Comparison of ENCODE assay signal across 20 cellular contexts in the genomic region with DNA sequence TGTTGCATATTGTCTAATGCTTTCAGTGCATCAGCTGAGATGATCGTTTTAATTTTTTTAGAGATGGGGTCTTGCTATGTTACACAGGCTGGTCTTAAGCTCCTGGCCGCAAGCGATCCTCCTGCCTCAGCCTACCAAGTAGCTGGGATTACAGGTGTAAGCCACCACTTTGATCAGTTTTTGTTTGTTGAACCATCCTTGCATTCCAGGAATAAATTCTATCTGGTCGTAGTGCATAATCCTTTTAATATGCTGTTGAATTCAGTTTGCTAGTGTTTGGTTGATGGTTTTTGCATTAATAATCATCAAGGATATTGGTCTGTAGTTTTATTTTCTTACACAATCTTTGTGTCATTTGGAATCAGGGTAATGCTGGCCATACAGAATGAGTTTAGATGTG. TPM values are rescaled to one million over a fixed set of nuclear protein-coding genes. Genes with fewer than 3 reads are reported as not detected.
DNase-seq lines count a peak whose midpoint lies in the region; ATAC-seq and TF ChIP-seq lines count a peak whose summit lies in the region.
"Had no signal": no experiment of that assay in that cellular context is flagged by ENCODE, and none has a peak within 500 bp of the region (broad histone marks: within the 10 kb centered on the region; RNA-seq: fewer than 3 reads in every experiment).

No MANE protein-coding gene starts in this region.

- H3K4me1 Mint-ChIP-seq in endodermal cell: peaks cover 15% of the 10 kb centered on the region

- H3K4me1 ChIP-seq in liver (ENCODE audit: control insufficient read depth in 4 of 4, insufficient read depth in 4 of 4, low read length in 3 of 4): peaks cover 4 to 10% (median 8%) of the 10 kb centered on the region in 4 donors
- peaks cover 0 to 2% (median 0%) of the 10 kb centered on the region in 4 donors for H3K4me1 ChIP-seq in right lobe of liver
- peaks cover 3% of the 10 kb centered on the region for H3K4me1 ChIP-seq in endodermal cell (ENCODE audit: control insufficient read depth, insufficient read depth, low read length)
- peaks cover 4 to 11% of the 10 kb centered on the region in 2 donors for H3K4me1 ChIP-seq in muscle layer of duodenum (ENCODE audit: control insufficient read depth in 1 of 2, insufficient read depth in 2 of 2, low read length in 2 of 2)

- TF ChIP-seq POLR2A in right lobe of liver (IDR thresholded peaks at IDR 0.05): no peak

- H3K9me3 ChIP-seq in liver (ENCODE audit: control insufficient read depth in 4 of 4, low read length in 3 of 4): peaks cover 28 to 59% (median 55%) of the 10 kb centered on the region in 4 donors
- H3K9me3 ChIP-seq in right lobe of liver: peaks cover 0 to 27% (median 8%) of the 10 kb centered on the region in 4 donors
- peaks cover 66% of the 10 kb centered on the region for H3K9me3 ChIP-seq in endodermal cell (ENCODE audit: control insufficient read depth, low read length)
- H3K9me3 ChIP-seq in muscle layer of duodenum (ENCODE audit: control insufficient read depth in 1 of 2, low read length in 2 of 2): peaks cover 46 to 63% of the 10 kb centered on the region in 2 donors

- H3K36me3 Mint-ChIP-seq in endodermal cell (ENCODE audit: low read depth): peaks cover 77% of the 10 kb centered on the region

- intact Hi-C loops in right lobe of liver (cut with DNase I): no loop called here
- intact Hi-C loops in Right ventricle myocardium inferior (cut with DNase I): no loop called here

- H3K27ac Mint-ChIP-seq in endodermal cell: no peak overlapping the region
- H3K27ac Mint-ChIP-seq: CD4-positive, CD25-positive, alpha-beta regulatory T cell had no signal

- H3K9ac ChIP-seq in liver (ENCODE audit: low read depth in 1 of 2, low read length in 2 of 2) (no peak overlapping the region), endodermal cell (ENCODE audit: extremely low read depth, low read length, poor library complexity, severe bottlenecking) (no peak overlapping the region)

- H3K4me3 Mint-ChIP-seq in endodermal cell: no peak overlapping the region

- DNase-seq in right lobe of liver (no peak), endodermal cell (no peak), NCI-H1048 (lab: John Stamatoyannopoulos, UW) (no peak), Right ventricle myocardium inferior (ENCODE audit: missing footprints) (no peak), DMS114 treated with DMSO at 0.1 percent for 48 hours (lab: John Stamatoyannopoulos, UW; ENCODE audit: unreplicated experiment) (no peak)
- DNase-seq: CD4-positive, CD25-positive, alpha-beta regulatory T cell; DMS153; DMS79 treated with DMSO at 0.1 percent for 48 hours; EL; IMR-90; KG1 had no signal

- H3K27me3 Mint-ChIP-seq in endodermal cell (ENCODE audit: insufficient read depth): no peaks in the 10 kb centered on the region
- H3K27me3 Mint-ChIP-seq: CD4-positive, CD25-positive, alpha-beta regulatory T cell had no signal

- no peak for TF ChIP-seq RAD21 in liver (IDR thresholded peaks at IDR 0.05)

- ATAC-seq in right lobe of liver (no peak), HG03469 (IDR thresholded peaks at IDR 0.05; ENCODE audit: unreplicated experiment) (no peak), Right ventricle myocardium inferior (no peak)
- ATAC-seq: HCT116 had no signal

- WGBS in liver: 99% methylated on average over 4 of the region's 4 CpGs
- 87% methylated on average over 3 of the region's 4 CpGs for WGBS in right lobe of liver (ENCODE audit: insufficient coverage, low coverage, low lambda C conversion rate, missing lambda C conversion rate)
- WGBS in endodermal cell (ENCODE audit: insufficient coverage in 1 of 2, insufficient read length in 1 of 2), 2 experiments: 89 to 96% methylated on average over 4 of the region's 4 CpGs

- peaks cover 66% of the 10 kb centered on the region for H3K9me3 Mint-ChIP-seq in endodermal cell

- TF ChIP-seq CTCF in liver (IDR thresholded peaks at IDR 0.05; ENCODE audit: low read depth, low read length, missing input control) (no peak), right lobe of liver (IDR thresholded peaks at IDR 0.05) (no peak), endodermal cell (conservative IDR thresholded peaks at IDR 0.05) (no peak)

- H3K27me3 ChIP-seq in liver (ENCODE audit: control insufficient read depth in 4 of 4, insufficient read depth in 4 of 4, low read length in 3 of 4) (no peaks in the 10 kb centered on the region), right lobe of liver (no peaks in the 10 kb centered on the region), endodermal cell (ENCODE audit: control insufficient read depth, insufficient read depth, low read length, poor library complexity, severe bottlenecking) (no peaks in the 10 kb centered on the region), muscle layer of duodenum (ENCODE audit: low read depth, low read length) (no peaks in the 10 kb centered on the region)

- H3K27ac ChIP-seq in liver (ENCODE audit: low read depth in 1 of 2, low read length in 2 of 2) (no peak overlapping the region), right lobe of liver (no peak overlapping the region), endodermal cell (ENCODE audit: low read depth, low read length) (no peak overlapping the region), muscle layer of duodenum (ENCODE audit: low read length) (no peak overlapping the region)
- H3K27ac ChIP-seq: 22Rv1 had no signal

- H3K36me3 ChIP-seq in liver (ENCODE audit: control insufficient read depth in 4 of 4, insufficient read depth in 3 of 4, low read depth in 1 of 4, low read length in 3 of 4) (peaks cover 19 to 75% (median 62%) of the 10 kb centered on the region in 4 donors), right lobe of liver (peaks cover 0 to 48% (median 18%) of the 10 kb centered on the region in 4 donors), endodermal cell (ENCODE audit: control insufficient read depth, insufficient read depth, low read length) (peaks cover 75% of the 10 kb centered on the region), muscle layer of duodenum (ENCODE audit: control insufficient read depth in 1 of 2, insufficient read depth in 2 of 2, low read length in 2 of 2) (peaks cover 39 to 76% of the 10 kb centered on the region in 2 donors)

- H3K4me3 ChIP-seq in liver (ENCODE audit: low read depth in 1 of 3, low read length in 3 of 3) (peak overlapping the region in 2 of 3 donors; percentile 20 to 39), right lobe of liver (no peak overlapping the region), endodermal cell (ENCODE audit: low read length) (peak overlapping the region; percentile 46), muscle layer of duodenum (ENCODE audit: low read depth in 1 of 2, low read length in 2 of 2) (peak overlapping the region; percentile 12 to 54)

TF ChIP-seq in liver, 16 proteins besides CTCF, POLR2A, EP300 and RAD21 (continues in another document):
- TF ChIP-seq YY1 (IDR thresholded peaks at IDR 0.05) (no peak), FOXA1 (IDR thresholded peaks at IDR 0.05) (no peak), HNF4G (IDR thresholded peaks at IDR 0.05) (no peak), SP1 (IDR thresholded peaks at IDR 0.05) (no peak), TAF1 (conservative IDR thresholded peaks at IDR 0.05) (no peak), NR2F2 (IDR thresholded peaks at IDR 0.05) (no peak), JUND (IDR thresholded peaks at IDR 0.05) (no peak), HNF4A (conservative IDR thresholded peaks at IDR 0.05) (no peak), EGR1 (IDR thresholded peaks at IDR 0.05; ENCODE audit: low read depth in 2 of 2) (no peak)
- TF ChIP-seq, protein P1, sequence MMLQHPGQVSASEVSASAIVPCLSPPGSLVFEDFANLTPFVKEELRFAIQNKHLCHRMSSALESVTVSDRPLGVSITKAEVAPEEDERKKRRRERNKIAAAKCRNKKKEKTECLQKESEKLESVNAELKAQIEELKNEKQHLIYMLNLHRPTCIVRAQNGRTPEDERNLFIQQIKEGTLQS (IDR thresholded peaks at IDR 0.05): no peak

RNA-seq across cellular contexts. Expression of gene ZNF211, which starts 4.4 kb away (rescaled TPM):
- total RNA-seq in liver (1 to 10 TPM; 4.4 to 7.0 TPM), right lobe of liver (1 to 10 TPM; 1.7 to 5.4 (median 3.9) TPM), endodermal cell (10 to 100 TPM; 17.4 to 20.7 TPM), Right ventricle myocardium inferior (10.1 TPM)
- 1 to 10 TPM; 2.0 to 2.3 TPM for polyA plus RNA-seq in liver
- polyA plus RNA-seq in endodermal cell (2013, experiment 1 of 2): 20.9 TPM
- 22.5 TPM for polyA plus RNA-seq in endodermal cell (2013, experiment 2 of 2)

RNA-seq across cellular contexts. Expression of gene ZNF134, which starts 23.3 kb away (rescaled TPM):
- total RNA-seq in liver (10 to 100 TPM in 1 of 2 donors, 1 to 10 TPM in 1; 6.9 to 12.1 TPM), right lobe of liver (1 to 10 TPM; 3.6 to 8.9 (median 5.0) TPM), endodermal cell (10 to 100 TPM; 30.8 to 37.5 TPM), Right ventricle myocardium inferior (14.9 TPM)
- 1 to 10 TPM; 1.5 to 4.0 TPM for polyA plus RNA-seq in liver
- polyA plus RNA-seq in endodermal cell (2013, experiment 1 of 2): 21.0 TPM
- polyA plus RNA-seq in endodermal cell (2013, experiment 2 of 2): 21.2 TPM
- total RNA-seq: HT-29 had no signal

RNA-seq across cellular contexts. Expression of gene ZSCAN4, which starts 31.4 kb away (rescaled TPM):
- total RNA-seq in liver: not detected
- polyA plus RNA-seq in liver: not detected
- not detected for total RNA-seq in right lobe of liver
- not detected for total RNA-seq in endodermal cell
- not detected for polyA plus RNA-seq in endodermal cell (2013, experiment 1 of 2)
- polyA plus RNA-seq in endodermal cell (2013, experiment 2 of 2): not detected
- not detected for total RNA-seq in Right ventricle myocardium inferior
- total RNA-seq: A673; CD4-positive, CD25-positive, alpha-beta regulatory T cell; H4; HT-29; IMR-90 had no signal
- polyA plus RNA-seq: BJ; CD4-positive, CD25-positive, alpha-beta regulatory T cell; IMR-90 had no signal

RNA-seq across cellular contexts. Expression of gene ZNF530, which starts 37.7 kb away (rescaled TPM):
- total RNA-seq in liver: 1 to 10 TPM; 1.4 to 7.1 TPM
- 1 to 10 TPM in 1 of 2 donors, under 1 TPM in 1; 0.86 to 1.4 TPM for polyA plus RNA-seq in liver
- total RNA-seq in right lobe of liver: 1 to 10 TPM in 1 of 6 experiments, under 1 TPM in 5; 0.25 to 1.2 (median 0.49) TPM
- 10 to 100 TPM in 1 of 2 donors, 1 to 10 TPM in 1; 5.6 to 10.1 TPM for total RNA-seq in endodermal cell
- polyA plus RNA-seq in endodermal cell (2013, experiment 1 of 2): 5.6 TPM
- 6.0 TPM for polyA plus RNA-seq in endodermal cell (2013, experiment 2 of 2)
- total RNA-seq in Right ventricle myocardium inferior: 3.8 TPM

RNA-seq across cellular contexts. Expression of gene ZNF551, which starts 44.4 kb away (rescaled TPM):
- 10 to 100 TPM in 1 of 2 donors, 1 to 10 TPM in 1; 3.1 to 10.5 TPM for total RNA-seq in liver
- polyA plus RNA-seq in liver: 1 to 10 TPM in 1 of 2 donors, under 1 TPM in 1; 0.79 to 1.0 TPM
- total RNA-seq in right lobe of liver: 1 to 10 TPM in 4 of 6 experiments, under 1 TPM in 2; 0.77 to 2.2 (median 1.4) TPM
- total RNA-seq in endodermal cell: 10 to 100 TPM; 15.2 to 19.0 TPM
- 11.3 TPM for polyA plus RNA-seq in endodermal cell (2013, experiment 1 of 2)
- 10.3 TPM for polyA plus RNA-seq in endodermal cell (2013, experiment 2 of 2)
- 4.0 TPM for total RNA-seq in Right ventricle myocardium inferior

Comparison
In these comparisons a context has a peak if more than half of its experiments do, and no peak if none do; other contexts are left out.
1. H3K4me3 ChIP-seq: peak in liver (2 of 3), endodermal cell (single experiment) and muscle layer of duodenum (2 of 2); none in right lobe of liver (0 of 3).